ENCODE assay signal across 25 cellular contexts in the genomic region with DNA sequence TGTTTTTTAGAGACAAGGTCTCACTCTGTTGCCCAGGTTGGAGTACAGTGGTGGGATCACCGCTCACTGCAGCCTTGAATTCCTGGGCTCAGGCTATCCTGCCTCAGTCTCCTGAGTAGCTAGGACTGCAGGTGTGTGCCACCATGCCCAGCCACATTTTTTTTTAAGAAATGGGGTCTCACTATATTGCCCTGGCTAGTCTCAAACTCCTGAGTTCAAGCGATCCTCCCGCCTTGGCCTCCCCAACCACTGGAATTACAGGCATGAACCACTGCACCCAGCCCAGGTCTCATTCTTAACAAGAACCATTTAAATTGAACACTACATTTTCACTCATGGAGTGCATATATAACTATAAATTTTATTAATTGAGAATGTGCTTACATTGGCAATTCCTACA. TPM values are rescaled to one million over a fixed set of nuclear protein-coding genes. Genes with fewer than 3 reads are reported as not detected.
DNase-seq lines count a peak whose midpoint lies in the region; ATAC-seq, FAIRE-seq and TF ChIP-seq lines count a peak whose summit lies in the region.
"Had no signal": no experiment of that assay in that cellular context is flagged by ENCODE, and none has a peak within 500 bp of the region (broad histone marks: within the 10 kb centered on the region; RNA-seq: fewer than 3 reads in every experiment).

No MANE protein-coding gene starts in this region.

- no peak overlapping the region for H3K14ac ChIP-seq in IMR-90 (replicated peaks; ENCODE audit: low read depth, low read length)

- H4K8ac ChIP-seq in IMR-90 (ENCODE audit: low read depth in 2 of 2, low read length in 2 of 2): no peak overlapping the region

- H3K27ac ChIP-seq in HEK293 (ENCODE audit: extremely low read depth, low read depth, low read length) (no peak overlapping the region), IMR-90 (ENCODE audit: insufficient read depth, low read length) (no peak overlapping the region), K562 (ENCODE audit: extremely low read depth, low read depth, low read length) (no peak overlapping the region), neural progenitor cell (no peak overlapping the region)
- H3K27ac ChIP-seq: BLaER1 had no signal

- no peak overlapping the region for H4K91ac ChIP-seq in IMR-90 (ENCODE audit: insufficient read depth, low read depth, low read length)

- H3K27me3 ChIP-seq in IMR-90 (ENCODE audit: control insufficient read depth, insufficient read depth, low read length): no peaks in the 10 kb centered on the region
- H3K27me3 ChIP-seq in K562 (ENCODE audit: control insufficient read depth in 2 of 2, insufficient read depth in 2 of 2, low read length in 2 of 2): no peaks in the 10 kb centered on the region
- no peaks in the 10 kb centered on the region for H3K27me3 ChIP-seq in neural progenitor cell
- H3K27me3 ChIP-seq: BE2C, BLaER1 had no signal

- no peak overlapping the region for H2BK15ac ChIP-seq in IMR-90 (ENCODE audit: low read depth, low read length)

- no peaks in the 10 kb centered on the region for H3K9me3 Mint-ChIP-seq in neural progenitor cell
- H3K9me3 Mint-ChIP-seq: CD14-positive monocyte; CD4-positive, alpha-beta memory T cell; CD4-positive, CD25-positive, alpha-beta regulatory T cell; CD8-positive, alpha-beta memory T cell had no signal

- ATAC-seq in IMR-90 (ENCODE audit: low read depth): no peak
- ATAC-seq in K562: no peak
- no peak for ATAC-seq in GM18907 (IDR thresholded peaks at IDR 0.05; ENCODE audit: unreplicated experiment)

- H2AK5ac ChIP-seq in IMR-90 (ENCODE audit: low read depth, low read length): no peak overlapping the region

- TF ChIP-seq EP300 in K562 (IDR thresholded peaks at IDR 0.05; ENCODE audit: low read length): no peak

- H3K36me3 Mint-ChIP-seq in neural progenitor cell: peaks cover 12% of the 10 kb centered on the region

- no peak for DNase-seq in IMR-90
- no peak for DNase-seq in K562 (ENCODE audit: extremely low read depth in 1 of 4, low spot score in 3 of 4)
- no peak for DNase-seq in neural progenitor cell (ENCODE audit: low spot score)
- no peak for DNase-seq in activated naive CD4-positive, alpha-beta T cell treated with Interleukin-2 at 50 U/mL for 16 hours
- DNase-seq in DMS53 treated with DMSO at 0.1 percent for 48 hours (lab: John Stamatoyannopoulos, UW; ENCODE audit: unreplicated experiment): no peak
- DNase-seq: 8988T; ACHN; BE2C; C1 segment of cervical spinal cord; CD4-positive, alpha-beta memory T cell; CD4-positive, CD25-positive, alpha-beta regulatory T cell; CD8-positive, alpha-beta memory T cell; COR-L47; DMS 273 treated with DMSO at 0.1 percent for 48 hours; DMS153; DMS53; DMS79 treated with DMSO at 0.1 percent for 48 hours; GF-D8 had no signal

- H3K4me1 Mint-ChIP-seq in neural progenitor cell: no peaks in the 10 kb centered on the region
- H3K4me1 Mint-ChIP-seq: CD14-positive monocyte had no signal

- dilution Hi-C loops in IMR-90 (cut with HindIII; ENCODE audit: low sequenced_read_pairs, unreplicated experiment): no loop called here

- H3K4me1 ChIP-seq in HEK293 (ENCODE audit: control insufficient read depth, insufficient read depth, low read length): no peaks in the 10 kb centered on the region
- H3K4me1 ChIP-seq in IMR-90 (ENCODE audit: control insufficient read depth, insufficient read depth, low read length): no peaks in the 10 kb centered on the region
- H3K4me1 ChIP-seq in K562 (replicated peaks in 1 of 2; ENCODE audit: control insufficient read depth in 2 of 2, insufficient read depth in 2 of 2, low read length in 2 of 2): no peaks in the 10 kb centered on the region
- no peaks in the 10 kb centered on the region for H3K4me1 ChIP-seq in neural progenitor cell
- H3K4me1 ChIP-seq: BE2C, BLaER1 had no signal

- H3K4me3 Mint-ChIP-seq in neural progenitor cell: no peak overlapping the region
- H3K4me3 Mint-ChIP-seq: CD14-positive monocyte; CD4-positive, alpha-beta memory T cell; CD4-positive, CD25-positive, alpha-beta regulatory T cell; CD8-positive, alpha-beta memory T cell had no signal

- TF ChIP-seq POLR2A in IMR-90 (IDR thresholded peaks at IDR 0.05; ENCODE audit: low read depth, low read length) (no peak), K562 (conservative IDR thresholded peaks at IDR 0.05) (no peak)

- intact Hi-C loops in IMR-90 (cut with micrococcal nuclease) (no loop called here), K562 (cut with micrococcal nuclease) (no loop called here)

- peak overlapping the region; percentile 53 for H3K27ac Mint-ChIP-seq in neural progenitor cell

- FAIRE-seq in K562 (lab: Jason Lieb, UNC): no peak
- FAIRE-seq: A204.1, G401.6, GM12891 had no signal

- H3K4me3 ChIP-seq in HEK293 (ENCODE audit: low read depth, low read length): no peak overlapping the region
- no peak overlapping the region for H3K4me3 ChIP-seq in IMR-90 (ENCODE audit: insufficient read depth, low read depth, low read length)
- no peak overlapping the region for H3K4me3 ChIP-seq in K562
- no peak overlapping the region for H3K4me3 ChIP-seq in neural progenitor cell
- H3K4me3 ChIP-seq: BLaER1 had no signal

- no peak overlapping the region for H3K4me2 ChIP-seq in IMR-90 (ENCODE audit: low read depth, low read length)
- H3K4me2 ChIP-seq in K562 (ENCODE audit: insufficient read depth, low read length): no peak overlapping the region
- H3K4me2 ChIP-seq in neural progenitor cell: no peak overlapping the region
- H3K4me2 ChIP-seq: BLaER1 had no signal

- POLR2A ChIA-PET in HEK293 (lab: Yijun Ruan, JAX): interaction anchor here (0.8 kb wide), 1 partner anchor 8 kb away, joined by 3 read pairs; no protein-coding TSS in a partner anchor
- POLR2A ChIA-PET in IMR-90 (lab: Charles Lee; ENCODE audit: unreplicated experiment): no interaction called here
- POLR2A ChIA-PET in K562 (lab: Yijun Ruan, JAX): no interaction called here

- peaks cover 76 to 96% of the 10 kb centered on the region in 2 experiments for H3K36me3 ChIP-seq in HEK293 (ENCODE audit: control insufficient read depth in 2 of 2, insufficient read depth in 1 of 2, low read length in 2 of 2)
- H3K36me3 ChIP-seq in IMR-90 (ENCODE audit: control insufficient read depth, insufficient read depth, low read length): peaks cover 42% of the 10 kb centered on the region
- peaks cover 91% of the 10 kb centered on the region for H3K36me3 ChIP-seq in K562 (ENCODE audit: control insufficient read depth, insufficient read depth, low read length)
- H3K36me3 ChIP-seq in neural progenitor cell: peaks cover 4% of the 10 kb centered on the region

- H3K56ac ChIP-seq in IMR-90 (ENCODE audit: extremely low read depth, insufficient read depth, low read length): no peak overlapping the region

- H4K20me1 ChIP-seq in IMR-90 (ENCODE audit: insufficient read depth, low read length): no peaks in the 10 kb centered on the region
- no peaks in the 10 kb centered on the region; the same call in 1 of the 2 replicates for H4K20me1 ChIP-seq in K562 (replicated peaks; ENCODE audit: control insufficient read depth, insufficient read depth, low read length)
- no peaks in the 10 kb centered on the region for H4K20me1 ChIP-seq in neural progenitor cell (ENCODE audit: low read depth)

- no peaks in the 10 kb centered on the region for H3F3A ChIP-seq in neural progenitor cell (ENCODE audit: low read depth)

- no peaks in the 10 kb centered on the region for H3K9me3 ChIP-seq in HEK293 (ENCODE audit: control insufficient read depth, insufficient read depth, low read depth, low read length)
- no peaks in the 10 kb centered on the region for H3K9me3 ChIP-seq in IMR-90 (ENCODE audit: control insufficient read depth, insufficient read depth, low read length)
- no peaks in the 10 kb centered on the region for H3K9me3 ChIP-seq in K562 (replicated peaks; ENCODE audit: control insufficient read depth, insufficient read depth, low read depth, low read length)
- no peaks in the 10 kb centered on the region for H3K9me3 ChIP-seq in neural progenitor cell (ENCODE audit: low read depth)
- H3K9me3 ChIP-seq: BE2C, BLaER1 had no signal

- H3K27me3 Mint-ChIP-seq in neural progenitor cell (ENCODE audit: insufficient read depth, low read depth): peaks cover 5% of the 10 kb centered on the region
- H3K27me3 Mint-ChIP-seq: CD4-positive, alpha-beta memory T cell; CD4-positive, CD25-positive, alpha-beta regulatory T cell; CD8-positive, alpha-beta memory T cell had no signal

- no peak overlapping the region for H2AK9ac ChIP-seq in IMR-90 (replicated peaks; ENCODE audit: low read depth, low read length, poor library complexity)

- no peaks in the 10 kb centered on the region for H3K9me1 ChIP-seq in IMR-90 (ENCODE audit: insufficient read depth, low read length)
- H3K9me1 ChIP-seq in K562 (ENCODE audit: control insufficient read depth, insufficient read depth, low read length): no peaks in the 10 kb centered on the region

- TF ChIP-seq RAD21 in IMR-90 (IDR thresholded peaks at IDR 0.05; ENCODE audit: low read length): no peak
- no peak for TF ChIP-seq RAD21 in K562 (CRISPR knock-in tag; conservative IDR thresholded peaks at IDR 0.05 in 1 of 2, IDR thresholded peaks at IDR 0.05 in 1 of 2)

- H4K5ac ChIP-seq in IMR-90 (ENCODE audit: low read depth, low read length): no peak overlapping the region

- no peak overlapping the region for H3K4ac ChIP-seq in IMR-90 (ENCODE audit: low read depth, low read length)

- no peak overlapping the region for H2AFZ ChIP-seq in IMR-90 (replicated peaks; ENCODE audit: low read length, poor library complexity)
- H2AFZ ChIP-seq in K562 (ENCODE audit: low read depth, low read length): no peak overlapping the region
- no peak overlapping the region for H2AFZ ChIP-seq in neural progenitor cell (replicated peaks)

- H3K23ac ChIP-seq in IMR-90 (ENCODE audit: low read depth, low read length): no peak overlapping the region

- no peak overlapping the region for H3K9ac ChIP-seq in IMR-90 (ENCODE audit: low read depth, low read length)
- H3K9ac ChIP-seq in K562 (ENCODE audit: insufficient read depth in 1 of 2, low read depth in 2 of 2, low read length in 2 of 2): no peak overlapping the region
- no peak overlapping the region for H3K9ac ChIP-seq in neural progenitor cell
- H3K9ac ChIP-seq: BLaER1 had no signal

- 100% methylated on average over 1 of the region's 3 CpGs; no CpG with 5 or more reads in 1 of the 2 experiments for WGBS in IMR-90 (ENCODE audit: extremely low coverage in 2 of 2, insufficient read length in 1 of 2), 2 experiments
- WGBS in K562 (ENCODE audit: insufficient coverage, low coverage, missing lambda C conversion rate): 100% methylated on average over 3 of the region's 3 CpGs

- CTCF ChIA-PET in HEK293 (lab: Yijun Ruan, JAX) (interaction anchor here (1.4 kb wide), 1 partner anchor 475 kb away, joined by 5 read pairs; no protein-coding TSS in a partner anchor), IMR-90 (lab: Yijun Ruan, JAX) (no interaction called here), K562 (lab: Yijun Ruan, JAX; ENCODE audit: low intra/inter-chr PET ratio) (interaction anchor here (0.7 kb wide), 1 partner anchor 1080 kb away, joined by 3 read pairs; no protein-coding TSS in a partner anchor)

- TF ChIP-seq CTCF in HEK293 (tag by site-specific recombination; IDR thresholded peaks at IDR 0.05) (no peak), IMR-90 (conservative IDR thresholded peaks at IDR 0.05; ENCODE audit: low read depth, low read length) (no peak), K562 (IDR thresholded peaks at IDR 0.05 in 2 of 3, conservative IDR thresholded peaks at IDR 0.05 in 1 of 3; ENCODE audit: insufficient read depth in 2 of 3, low read depth in 1 of 3, low read length in 3 of 3) (no peak), neural progenitor cell (IDR thresholded peaks at IDR 0.05) (no peak)

- H2BK20ac ChIP-seq in IMR-90 (ENCODE audit: low read depth, low read length): no peak overlapping the region

- no peak overlapping the region for H3K18ac ChIP-seq in IMR-90 (ENCODE audit: low read depth, low read length)

- H3K79me2 ChIP-seq in K562 (ENCODE audit: control insufficient read depth, insufficient read depth, low read length) (peaks cover 17% of the 10 kb centered on the region; the same call in 1 of the 3 replicates), neural progenitor cell (ENCODE audit: low read depth) (no peaks in the 10 kb centered on the region)

- H2BK120ac ChIP-seq in IMR-90 (ENCODE audit: low read depth, low read length): no peak overlapping the region

- in situ Hi-C loops in IMR-90 (cut with MboI; ENCODE audit: low sequenced_read_pairs): no loop called here
- in situ Hi-C loops in K562 (cut with MboI): no loop called here

- BruUV-seq in IMR-90 (replicated peaks; lab: Mats Ljungman, UMichigan): no TSS peak
- BruUV-seq in K562 (replicated peaks; lab: Mats Ljungman, UMichigan): no TSS peak

- H2BK5ac ChIP-seq in IMR-90 (ENCODE audit: low read depth, low read length, poor library complexity, severe bottlenecking): no peak overlapping the region

- H3K79me1 ChIP-seq in IMR-90 (ENCODE audit: low read depth in 1 of 2, low read length in 2 of 2): peaks cover 5 to 17% of the 10 kb centered on the region in 2 experiments; a peak in 3 of 4 replicates

RNA-seq across cellular contexts. Expression of a gene that starts 20.5 kb away (rescaled TPM):
- 17.7 and 38.3 TPM in 2 replicates for total RNA-seq in IMR-90 (2012; rRNA removed)
- 13.6 and 18.9 TPM in 2 replicates for polyA plus RNA-seq in IMR-90 (2012; rRNA removed)
- polyA plus RNA-seq in IMR-90 (2012; cell fraction: cytosol; rRNA removed): 1.9 and 3.7 TPM in 2 replicates
- 0.61 and 6.6 TPM in 2 replicates for polyA plus RNA-seq in IMR-90 (2012; cell fraction: nucleus; rRNA removed; ENCODE audit: low replicate concordance)
- 18.8 and 35.2 TPM in 2 replicates for total RNA-seq in K562 (2011; cell fraction: chromatin; rRNA removed; ENCODE audit: low replicate concordance)
- 18.2 and 20.0 TPM in 2 replicates for total RNA-seq in K562 (2011; cell fraction: nucleolus; rRNA removed)
- 27.9 and 30.2 TPM in 2 replicates for total RNA-seq in K562 (2011; cell fraction: nucleoplasm; rRNA removed)
- total RNA-seq in K562 (2014; rRNA removed): 66.4 and 79.7 TPM in 2 replicates
- 146 and 164 TPM in 2 replicates for total RNA-seq in K562 (2014; rRNA removed; fragmentation: Illumina TruSeq; extraction: Trizol)
- total RNA-seq in K562 (2015; rRNA removed; fragmentation: Illumina TruSeq; extraction: Trizol): 115 and 129 TPM in 2 replicates
- total RNA-seq in K562 (2021): 81.4 and 100 TPM in 2 replicates
- polyA plus RNA-seq in K562 (2011; rRNA removed): 60.4 and 106 TPM in 2 replicates
- 14.8 and 31.7 TPM in 2 replicates for polyA plus RNA-seq in K562 (2011; cell fraction: cytosol; rRNA removed)
- polyA plus RNA-seq in K562 (2011; cell fraction: nucleus; rRNA removed): 9.1 and 15.5 TPM in 2 replicates
- 44.4 and 75.6 TPM in 2 replicates for polyA plus RNA-seq in K562 (2012)
- 115 and 153 TPM in 2 replicates for polyA plus RNA-seq in K562 (2014; fragmentation: Illumina TruSeq; extraction: Trizol)
- 100 to 1,000 TPM; 277 to 302 TPM for polyA plus RNA-seq in K562 (2014; fragmentation: Nextera tagmentation; extraction: Ambion mirVana)
- polyA plus RNA-seq in K562 (2014; rRNA removed): 93.6 and 94.0 TPM in 2 replicates
- polyA minus RNA-seq in K562 (2011; rRNA and poly(A)+ RNA removed): 32.8 and 35.7 TPM in 2 replicates
- 8.9 and 20.8 TPM in 2 replicates for polyA minus RNA-seq in K562 (2011; cell fraction: cytosol; rRNA and poly(A)+ RNA removed)
- 16.6 and 38.5 TPM in 2 replicates for polyA minus RNA-seq in K562 (2011; cell fraction: nucleus; rRNA and poly(A)+ RNA removed)
- total RNA-seq in neural progenitor cell (ENCODE audit: low replicate concordance): 27.3 and 51.9 TPM in 2 replicates

RNA-seq across cellular contexts. Expression of a gene that starts 43.8 kb away (rescaled TPM):
- total RNA-seq in IMR-90 (2012; rRNA removed) (10.4 and 42.5 TPM in 2 replicates), K562 (2014; rRNA removed) (85.0 and 105 TPM in 2 replicates), K562 (2014; rRNA removed; fragmentation: Illumina TruSeq; extraction: Trizol) (121 and 143 TPM in 2 replicates), K562 (2015; rRNA removed; fragmentation: Illumina TruSeq; extraction: Trizol) (123 and 138 TPM in 2 replicates), K562 (2021) (94.0 and 96.2 TPM in 2 replicates), neural progenitor cell (ENCODE audit: low replicate concordance) (47.0 and 105 TPM in 2 replicates)
- polyA plus RNA-seq in IMR-90 (2012; rRNA removed) (32.5 and 40.5 TPM in 2 replicates), K562 (2011; rRNA removed) (22.6 and 37.6 TPM in 2 replicates), K562 (2014; fragmentation: Illumina TruSeq; extraction: Trizol) (128 and 140 TPM in 2 replicates), K562 (2014; fragmentation: Nextera tagmentation; extraction: Ambion mirVana) (100 to 1,000 TPM; 105 to 127 TPM), K562 (2014; rRNA removed) (86.3 and 111 TPM in 2 replicates)
- 4.0 and 10.3 TPM in 2 replicates for polyA plus RNA-seq in IMR-90 (2012; cell fraction: cytosol; rRNA removed)
- 0.53 and 4.8 TPM in 2 replicates for polyA plus RNA-seq in IMR-90 (2012; cell fraction: nucleus; rRNA removed; ENCODE audit: low replicate concordance)
- total RNA-seq in K562 (2011; cell fraction: chromatin; rRNA removed; ENCODE audit: low replicate concordance): 3.0 and 10.3 TPM in 2 replicates
- total RNA-seq in K562 (2011; cell fraction: nucleolus; rRNA removed): 1.6 and 4.5 TPM in 2 replicates
- 5.8 and 6.9 TPM in 2 replicates for total RNA-seq in K562 (2011; cell fraction: nucleoplasm; rRNA removed)
- polyA plus RNA-seq in K562 (2011; cell fraction: cytosol; rRNA removed): 2.8 and 9.5 TPM in 2 replicates
- 4.3 and 5.7 TPM in 2 replicates for polyA plus RNA-seq in K562 (2011; cell fraction: nucleus; rRNA removed)
- 57.5 and 151 TPM in 2 replicates for polyA plus RNA-seq in K562 (2012)
- 27.7 and 28.1 TPM in 2 replicates for polyA minus RNA-seq in K562 (2011; rRNA and poly(A)+ RNA removed)
- polyA minus RNA-seq in K562 (2011; cell fraction: cytosol; rRNA and poly(A)+ RNA removed): 12.7 and 16.0 TPM in 2 replicates
- 2.6 and 4.7 TPM in 2 replicates for polyA minus RNA-seq in K562 (2011; cell fraction: nucleus; rRNA and poly(A)+ RNA removed)
